ENCODE assay signal across 15 cellular contexts in the genomic region with DNA sequence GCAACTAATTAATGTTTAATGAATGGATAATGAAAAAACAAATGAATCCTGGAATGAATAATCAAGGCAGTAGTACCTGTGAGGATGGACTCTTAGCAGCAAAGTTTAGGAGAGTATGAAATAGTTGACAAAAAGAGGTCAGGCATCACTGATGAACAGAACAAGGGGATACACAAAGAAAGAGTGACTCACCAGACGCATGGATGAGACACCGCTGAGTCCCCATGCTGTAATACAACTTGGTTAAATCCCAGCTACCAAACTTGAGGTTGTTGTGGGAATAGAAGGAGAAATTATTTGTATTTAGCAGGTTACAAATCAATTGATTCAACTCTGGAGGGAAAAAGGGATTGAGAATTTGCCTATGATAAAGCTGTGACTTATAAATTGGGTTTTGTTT.
"Had no signal": no experiment of that assay in that cellular context is flagged by ENCODE, and none has a peak within 500 bp of the region (broad histone marks: within the 10 kb centered on the region; RNA-seq: fewer than 3 reads in every experiment).

No MANE protein-coding gene starts in this region.

- H3K27ac ChIP-seq: adrenal gland, esophagus muscularis mucosa, thyroid gland, WERI-Rb-1 had no signal

- H3K27me3 ChIP-seq: adrenal gland, esophagus muscularis mucosa, thyroid gland had no signal

- DNase-seq: activated CD4-positive, alpha-beta T cell treated with anti-CD3 and anti-CD28 coated beads for 1 hour; activated CD4-positive, alpha-beta T cell treated with anti-CD3 and anti-CD28 coated beads, Interleukin-2, amount 50 U/mL, for 4 hours; activated gamma-delta T cell treated with Interleukin-2 at 50 U/mL for 16 hours; adrenal gland; cerebellar nuclear complex; effector CD8-positive, alpha-beta T cell; midbrain; stimulated activated CD4-positive, alpha-beta T cell treated with anti-CD3 and anti-CD28 coated beads, Interleukin-1b, Interleukin-23, amount 100 ng/mL, for 48 hours; stimulated activated CD8-positive, alpha-beta memory T cell treated with anti-CD3 and anti-CD28 coated beads, Interleukin-4, amount 100 ng/mL, for 48 hours; stimulated activated naive CD4-positive, alpha-beta T cell; thyroid gland; WERI-Rb-1 had no signal

- H3K36me3 ChIP-seq: adrenal gland, esophagus muscularis mucosa, thyroid gland, WERI-Rb-1 had no signal

- H3K9me3 ChIP-seq: esophagus muscularis mucosa, thyroid gland had no signal

- H3K4me3 ChIP-seq: adrenal gland, esophagus muscularis mucosa, lung, thyroid gland had no signal

- ATAC-seq: activated naive CD4-positive, alpha-beta T cell treated with anti-CD3 and anti-CD28 coated beads, Interleukin-2, amount 50 U/mL, for 72 hours had no signal

- H3K4me1 ChIP-seq: esophagus muscularis mucosa, thyroid gland had no signal
